In genomic region chr16:89155184-89155679, GRCh38 we compare ENCODE assay signal across 9 cellular contexts. TPM values are rescaled to one million over a fixed set of nuclear protein-coding genes. Genes with fewer than 3 reads are reported as not detected.
DNase-seq lines count a peak whose midpoint lies in the region; ATAC-seq lines count a peak whose summit lies in the region.
"Had no signal": no experiment of that assay in that cellular context is flagged by ENCODE, and none has a peak within 500 bp of the region (broad histone marks: within the 10 kb centered on the region; RNA-seq: fewer than 3 reads in every experiment).

No MANE protein-coding gene starts in this region.

- peak; percentile 85 for ATAC-seq in left ventricle myocardium superior
- no peak for ATAC-seq in GM19035 (IDR thresholded peaks at IDR 0.05; ENCODE audit: unreplicated experiment)
- ATAC-seq in GM19328 (IDR thresholded peaks at IDR 0.05; ENCODE audit: unreplicated experiment), result no peak

- intact Hi-C loops in left ventricle myocardium superior (cut with micrococcal nuclease), result no loop called here

- DNase-seq in COLO829 (ENCODE audit: low spot score), result peak; percentile 12
- peak; percentile 77 for DNase-seq in amniotic epithelial cell (ENCODE audit: low read depth)
- DNase-seq in left ventricle myocardium superior, result peak; percentile 87
- DNase-seq in pulmonary artery endothelial cell (ENCODE audit: low read depth, low spot score), result peak; percentile 44
- no peak for DNase-seq in activated T-cell treated with anti-CD3 and anti-CD28 coated beads for 4 hours
- DNase-seq in stimulated activated CD4-positive, alpha-beta T cell treated with anti-CD3 and anti-CD28 coated beads, Interleukin-15, amount 100 ng/mL, for 24 hours, result no peak
- DNase-seq: NCI-H2107 had no signal

RNA-seq across cellular contexts. Expression of gene CDH15, which starts 16.3 kb away (rescaled TPM):
- total RNA-seq in left ventricle myocardium superior (not detected), pulmonary artery endothelial cell (0.04 and 0.07 TPM in 2 replicates)

RNA-seq across cellular contexts. Expression of gene SLC22A31, which starts 45.1 kb away (rescaled TPM):
- total RNA-seq in left ventricle myocardium superior (not detected), pulmonary artery endothelial cell (0.13 and 0.18 TPM in 2 replicates)

Comparison
In these comparisons a context has a peak if more than half of its experiments do, and no peak if none do; other contexts are left out.
1. DNase-seq: peak in COLO829 (single experiment), amniotic epithelial cell (single experiment), left ventricle myocardium superior (single experiment) and pulmonary artery endothelial cell (single experiment); none in activated T-cell treated with anti-CD3 and anti-CD28 coated beads for 4 hours (single experiment) and stimulated activated CD4-positive, alpha-beta T cell treated with anti-CD3 and anti-CD28 coated beads, Interleukin-15, amount 100 ng/mL, for 24 hours (single experiment).